ENCODE assay signal across 25 cellular contexts in the genomic region with DNA sequence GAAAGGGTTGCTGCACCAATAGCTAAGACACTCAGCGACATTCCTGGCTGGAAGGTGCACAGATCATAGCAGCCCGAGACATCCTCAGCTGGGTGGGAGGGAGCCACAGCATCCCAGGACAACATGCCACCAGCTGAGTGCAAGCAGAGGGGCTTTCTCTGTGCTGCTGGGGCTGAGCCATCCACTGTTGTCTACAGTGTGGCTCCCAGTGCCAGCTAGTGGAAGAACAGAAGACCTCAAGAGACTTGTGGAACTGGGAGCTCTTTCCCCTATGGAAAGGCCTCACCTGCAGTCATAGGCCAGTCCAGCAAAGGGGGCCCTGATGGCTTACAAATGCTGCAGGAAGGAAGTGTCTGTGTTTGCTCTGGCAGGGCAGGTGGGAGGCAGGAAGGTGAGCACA.
DNase-seq lines count a peak whose midpoint lies in the region; ATAC-seq and TF ChIP-seq lines count a peak whose summit lies in the region.
"Had no signal": no experiment of that assay in that cellular context is flagged by ENCODE, and none has a peak within 500 bp of the region (broad histone marks: within the 10 kb centered on the region; RNA-seq: fewer than 3 reads in every experiment).

No MANE protein-coding gene starts in this region.

- TF ChIP-seq CTCF in chondrocyte (IDR thresholded peaks at IDR 0.05) (no peak), progenitor cell of endocrine pancreas (IDR thresholded peaks at IDR 0.05; ENCODE audit: unreplicated experiment) (no peak)

- H3K4me2 ChIP-seq in BLaER1 treated with 17β-estradiol and CSF1 and Interleukin-3, amounts not matched to agents 10 nM and 100 nM: peak overlapping the region; percentile 85 to 98 (median 94); a peak in 21 of 22 replicates
- H3K4me2 ChIP-seq: PC-9 had no signal

- no peaks in the 10 kb centered on the region for H3K9me3 Mint-ChIP-seq in activated T-cell treated with anti-CD3 and anti-CD28 coated beads, Interleukin-2, amount 50 U/mL, for 24 hours
- no peaks in the 10 kb centered on the region for H3K9me3 Mint-ChIP-seq in activated T-cell treated with anti-CD3 and anti-CD28 coated beads, Interleukin-2, amount 50 U/mL, for 4 hours
- peaks cover 3% of the 10 kb centered on the region for H3K9me3 Mint-ChIP-seq in chondrocyte (ENCODE audit: low read depth)
- no peaks in the 10 kb centered on the region for H3K9me3 Mint-ChIP-seq in progenitor cell of endocrine pancreas (ENCODE audit: low read depth)
- H3K9me3 Mint-ChIP-seq: CD4-positive, alpha-beta T cell; H9 had no signal

- no peaks in the 10 kb centered on the region for H3K9me3 ChIP-seq in BLaER1 treated with 17β-estradiol and CSF1 and Interleukin-3, amounts not matched to agents 10 nM and 100 nM (replicated peaks in 1 of 11)
- H3K9me3 ChIP-seq: MG63 had no signal

- H3K4me1 Mint-ChIP-seq in activated T-cell treated with anti-CD3 and anti-CD28 coated beads, Interleukin-2, amount 50 U/mL, for 24 hours (ENCODE audit: low read depth): peaks cover 3% of the 10 kb centered on the region
- peaks cover 4% of the 10 kb centered on the region for H3K4me1 Mint-ChIP-seq in activated T-cell treated with anti-CD3 and anti-CD28 coated beads, Interleukin-2, amount 50 U/mL, for 4 hours (ENCODE audit: low read depth)
- H3K4me1 Mint-ChIP-seq in chondrocyte (ENCODE audit: low read depth) (no peaks in the 10 kb centered on the region), progenitor cell of endocrine pancreas (ENCODE audit: low read depth) (peaks cover 6% of the 10 kb centered on the region)

- peak; percentile 9 for DNase-seq in activated T-cell treated with anti-CD3 and anti-CD28 coated beads, Interleukin-2, amount 50 U/mL, for 24 hours
- no peak for DNase-seq in activated T-cell treated with anti-CD3 and anti-CD28 coated beads, Interleukin-2, amount 50 U/mL, for 4 hours
- peak; percentile 47 for DNase-seq in chondrocyte (ENCODE audit: low spot score)
- no peak for DNase-seq in progenitor cell of endocrine pancreas (ENCODE audit: low spot score, unreplicated experiment)
- no peak for DNase-seq in NCI-H2029 (lab: John Stamatoyannopoulos, UW)
- DNase-seq in stimulated activated CD8-positive, alpha-beta memory T cell treated with anti-CD3 and anti-CD28 coated beads, Interleukin-4, amount 100 ng/mL, for 48 hours: no peak
- DNase-seq: COR-L47; GM23248; H9; IMR-90; KG1; MG63; NCI-H1105 treated with DMSO at 0.1 percent for 48 hours; NCI-H187; NCI-H2171 treated with DMSO at 0.1 percent for 48 hours; NCI-H345; NCI-H510A treated with DMSO at 0.1 percent for 48 hours; NCI-H748 treated with DMSO at 0.1 percent for 48 hours; NK-92 treated with Interleukin-12 subunit alpha and Interleukin-12 subunit beta, amount 100 ng/mL, for 24 hours; PC-9; RPMI8226; SHP77 had no signal

- H3K36me3 Mint-ChIP-seq in activated T-cell treated with anti-CD3 and anti-CD28 coated beads, Interleukin-2, amount 50 U/mL, for 24 hours (ENCODE audit: low read depth): no peaks in the 10 kb centered on the region
- no peaks in the 10 kb centered on the region for H3K36me3 Mint-ChIP-seq in activated T-cell treated with anti-CD3 and anti-CD28 coated beads, Interleukin-2, amount 50 U/mL, for 4 hours (ENCODE audit: insufficient read depth)
- H3K36me3 Mint-ChIP-seq in chondrocyte (ENCODE audit: low read depth) (peaks cover 2% of the 10 kb centered on the region), progenitor cell of endocrine pancreas (ENCODE audit: insufficient read depth) (peaks cover 2% of the 10 kb centered on the region)

- H3K4me3 Mint-ChIP-seq in activated T-cell treated with anti-CD3 and anti-CD28 coated beads, Interleukin-2, amount 50 U/mL, for 24 hours: no peak overlapping the region
- H3K4me3 Mint-ChIP-seq in activated T-cell treated with anti-CD3 and anti-CD28 coated beads, Interleukin-2, amount 50 U/mL, for 4 hours: no peak overlapping the region
- H3K4me3 Mint-ChIP-seq in chondrocyte (ENCODE audit: unreplicated experiment): no peak overlapping the region
- no peak overlapping the region for H3K4me3 Mint-ChIP-seq in progenitor cell of endocrine pancreas (ENCODE audit: low read depth)
- H3K4me3 Mint-ChIP-seq: CD4-positive, alpha-beta T cell; H9 had no signal

- no peak overlapping the region for H3K9ac ChIP-seq in BLaER1 treated with 17β-estradiol and CSF1 and Interleukin-3, amounts not matched to agents 10 nM and 100 nM
- H3K9ac ChIP-seq: GM23248 had no signal

- no peaks in the 10 kb centered on the region for H3K27me3 Mint-ChIP-seq in activated T-cell treated with anti-CD3 and anti-CD28 coated beads, Interleukin-2, amount 50 U/mL, for 24 hours
- H3K27me3 Mint-ChIP-seq in activated T-cell treated with anti-CD3 and anti-CD28 coated beads, Interleukin-2, amount 50 U/mL, for 4 hours (ENCODE audit: low read depth): no peaks in the 10 kb centered on the region
- H3K27me3 Mint-ChIP-seq in chondrocyte (ENCODE audit: low read depth): peaks cover 3% of the 10 kb centered on the region
- no peaks in the 10 kb centered on the region for H3K27me3 Mint-ChIP-seq in progenitor cell of endocrine pancreas
- H3K27me3 Mint-ChIP-seq: CD4-positive, alpha-beta T cell had no signal

- H3K4me1 ChIP-seq in BLaER1 treated with 17β-estradiol and CSF1 and Interleukin-3, amounts not matched to agents 10 nM and 100 nM: peaks cover 42 to 79% (median 74%) of the 10 kb centered on the region in 10 experiments

- H3K36me3 ChIP-seq in BLaER1 treated with 17β-estradiol and CSF1 and Interleukin-3, amounts not matched to agents 10 nM and 100 nM: 0 out of 22 replicates have a peak, but pooled peaks cover 0 to 4% (median 0%) of the 10 kb centered on the region in 11 experiments
- H3K36me3 ChIP-seq: MG63 had no signal

- H3K27ac Mint-ChIP-seq in activated T-cell treated with anti-CD3 and anti-CD28 coated beads, Interleukin-2, amount 50 U/mL, for 24 hours: no peak overlapping the region
- H3K27ac Mint-ChIP-seq in chondrocyte (ENCODE audit: unreplicated experiment): no peak overlapping the region
- peak overlapping the region; percentile 87 for H3K27ac Mint-ChIP-seq in progenitor cell of endocrine pancreas
- H3K27ac Mint-ChIP-seq: CD4-positive, alpha-beta T cell; H9 had no signal

- ATAC-seq in activated T-cell treated with anti-CD3 and anti-CD28 coated beads, Interleukin-2, amount 50 U/mL, for 4 hours: no peak
- ATAC-seq: GM12878 had no signal

- H4K20me1 ChIP-seq in BLaER1 treated with 17β-estradiol and CSF1 and Interleukin-3, amounts not matched to agents 10 nM and 100 nM: peaks cover 0 to 33% (median 0%) of the 10 kb centered on the region in 11 experiments; a peak in 5 of 22 replicates

- peak overlapping the region in 3 of 11 experiments; percentile 55 to 73 (median 70); a peak in 5 of 22 replicates for H3K27ac ChIP-seq in BLaER1 treated with 17β-estradiol and CSF1 and Interleukin-3, amounts not matched to agents 10 nM and 100 nM
- H3K27ac ChIP-seq: GM23248, PC-9 had no signal

- H3K4me3 ChIP-seq in BLaER1 treated with 17β-estradiol and CSF1 and Interleukin-3, amounts not matched to agents 10 nM and 100 nM: no peak overlapping the region
- H3K4me3 ChIP-seq: GM12878, GM23248, MG63, PC-9 had no signal

- no peaks in the 10 kb centered on the region for H3K27me3 ChIP-seq in BLaER1 treated with 17β-estradiol and CSF1 and Interleukin-3, amounts not matched to agents 10 nM and 100 nM
- H3K27me3 ChIP-seq: MG63 had no signal

Comparison
In these comparisons a context has a peak if more than half of its experiments do, and no peak if none do; other contexts are left out.
1. DNase-seq: peak in activated T-cell treated with anti-CD3 and anti-CD28 coated beads, Interleukin-2, amount 50 U/mL, for 24 hours (single experiment) and chondrocyte (single experiment); none in activated T-cell treated with anti-CD3 and anti-CD28 coated beads, Interleukin-2, amount 50 U/mL, for 4 hours (single experiment), progenitor cell of endocrine pancreas (single experiment), NCI-H2029 (single experiment) and stimulated activated CD8-positive, alpha-beta memory T cell treated with anti-CD3 and anti-CD28 coated beads, Interleukin-4, amount 100 ng/mL, for 48 hours (single experiment).